In genomic region chr4:78707268-78707667, GRCh38 we compare ENCODE assay signal across 1 cellular context.
A peak's percentile ranks its signal among the peaks of the same experiment; 100 is the strongest.
TF ChIP-seq lines count a peak whose summit lies in the region.

No MANE protein-coding gene starts in this region.

TF ChIP-seq in K562, 482 proteins besides CTCF, POLR2A, EP300 and RAD21 (continued from another document and continues in another):
- TF ChIP-seq, protein P1, sequence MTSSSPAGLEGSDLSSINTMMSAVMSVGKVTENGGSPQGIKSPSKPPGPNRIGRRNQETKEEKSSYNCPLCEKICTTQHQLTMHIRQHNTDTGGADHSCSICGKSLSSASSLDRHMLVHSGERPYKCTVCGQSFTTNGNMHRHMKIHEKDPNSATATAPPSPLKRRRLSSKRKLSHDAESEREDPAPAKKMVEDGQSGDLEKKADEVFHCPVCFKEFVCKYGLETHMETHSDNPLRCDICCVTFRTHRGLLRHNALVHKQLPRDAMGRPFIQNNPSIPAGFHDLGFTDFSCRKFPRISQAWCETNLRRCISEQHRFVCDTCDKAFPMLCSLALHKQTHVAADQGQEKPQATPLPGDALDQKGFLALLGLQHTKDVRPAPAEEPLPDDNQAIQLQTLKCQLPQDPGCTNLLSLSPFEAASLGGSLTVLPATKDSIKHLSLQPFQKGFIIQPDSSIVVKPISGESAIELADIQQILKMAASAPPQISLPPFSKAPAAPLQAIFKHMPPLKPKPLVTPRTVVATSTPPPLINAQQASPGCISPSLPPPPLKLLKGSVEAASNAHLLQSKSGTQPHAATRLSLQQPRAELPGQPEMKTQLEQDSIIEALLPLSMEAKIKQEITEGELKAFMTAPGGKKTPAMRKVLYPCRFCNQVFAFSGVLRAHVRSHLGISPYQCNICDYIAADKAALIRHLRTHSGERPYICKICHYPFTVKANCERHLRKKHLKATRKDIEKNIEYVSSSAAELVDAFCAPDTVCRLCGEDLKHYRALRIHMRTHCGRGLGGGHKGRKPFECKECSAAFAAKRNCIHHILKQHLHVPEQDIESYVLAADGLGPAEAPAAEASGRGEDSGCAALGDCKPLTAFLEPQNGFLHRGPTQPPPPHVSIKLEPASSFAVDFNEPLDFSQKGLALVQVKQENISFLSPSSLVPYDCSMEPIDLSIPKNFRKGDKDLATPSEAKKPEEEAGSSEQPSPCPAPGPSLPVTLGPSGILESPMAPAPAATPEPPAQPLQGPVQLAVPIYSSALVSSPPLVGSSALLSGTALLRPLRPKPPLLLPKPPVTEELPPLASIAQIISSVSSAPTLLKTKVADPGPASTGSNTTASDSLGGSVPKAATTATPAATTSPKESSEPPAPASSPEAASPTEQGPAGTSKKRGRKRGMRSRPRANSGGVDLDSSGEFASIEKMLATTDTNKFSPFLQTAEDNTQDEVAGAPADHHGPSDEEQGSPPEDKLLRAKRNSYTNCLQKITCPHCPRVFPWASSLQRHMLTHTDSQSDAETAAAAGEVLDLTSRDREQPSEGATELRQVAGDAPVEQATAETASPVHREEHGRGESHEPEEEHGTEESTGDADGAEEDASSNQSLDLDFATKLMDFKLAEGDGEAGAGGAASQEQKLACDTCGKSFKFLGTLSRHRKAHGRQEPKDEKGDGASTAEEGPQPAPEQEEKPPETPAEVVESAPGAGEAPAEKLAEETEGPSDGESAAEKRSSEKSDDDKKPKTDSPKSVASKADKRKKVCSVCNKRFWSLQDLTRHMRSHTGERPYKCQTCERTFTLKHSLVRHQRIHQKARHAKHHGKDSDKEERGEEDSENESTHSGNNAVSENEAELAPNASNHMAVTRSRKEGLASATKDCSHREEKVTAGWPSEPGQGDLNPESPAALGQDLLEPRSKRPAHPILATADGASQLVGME (CRISPR knock-in tag; IDR thresholded peaks at IDR 0.05), result no peak
- TF ChIP-seq TAF15 (IDR thresholded peaks at IDR 0.05; ENCODE audit: low read depth, low read length), result no peak
- 0 out of 2 replicates have a peak, but pooled peaks have one; percentile 47 for TF ChIP-seq HDAC2 (IDR thresholded peaks at IDR 0.05)
- 0 out of 2 replicates have a peak, but pooled peaks have one; percentile 30 for TF ChIP-seq ZNF766 (CRISPR knock-in tag; conservative IDR thresholded peaks at IDR 0.05)
- TF ChIP-seq HOMEZ (CRISPR knock-in tag; IDR thresholded peaks at IDR 0.05), result no peak
- TF ChIP-seq POLR3A (IDR thresholded peaks at IDR 0.05; ENCODE audit: borderline replicate concordance, extremely low read depth, insufficient read depth, insufficient read length), result no peak
- no peak for TF ChIP-seq ZBTB7A (IDR thresholded peaks at IDR 0.05; ENCODE audit: borderline replicate concordance, control insufficient read depth, low read depth, low read length)
- no peak for TF ChIP-seq NFYB (IDR thresholded peaks at IDR 0.05; ENCODE audit: extremely low read depth, insufficient read length)
- TF ChIP-seq MTA3 (IDR thresholded peaks at IDR 0.05; ENCODE audit: borderline replicate concordance), result no peak
- no peak for TF ChIP-seq RBM22 (IDR thresholded peaks at IDR 0.05; ENCODE audit: low read depth, low read length, poor library complexity, severe bottlenecking)
- TF ChIP-seq, protein P2, sequence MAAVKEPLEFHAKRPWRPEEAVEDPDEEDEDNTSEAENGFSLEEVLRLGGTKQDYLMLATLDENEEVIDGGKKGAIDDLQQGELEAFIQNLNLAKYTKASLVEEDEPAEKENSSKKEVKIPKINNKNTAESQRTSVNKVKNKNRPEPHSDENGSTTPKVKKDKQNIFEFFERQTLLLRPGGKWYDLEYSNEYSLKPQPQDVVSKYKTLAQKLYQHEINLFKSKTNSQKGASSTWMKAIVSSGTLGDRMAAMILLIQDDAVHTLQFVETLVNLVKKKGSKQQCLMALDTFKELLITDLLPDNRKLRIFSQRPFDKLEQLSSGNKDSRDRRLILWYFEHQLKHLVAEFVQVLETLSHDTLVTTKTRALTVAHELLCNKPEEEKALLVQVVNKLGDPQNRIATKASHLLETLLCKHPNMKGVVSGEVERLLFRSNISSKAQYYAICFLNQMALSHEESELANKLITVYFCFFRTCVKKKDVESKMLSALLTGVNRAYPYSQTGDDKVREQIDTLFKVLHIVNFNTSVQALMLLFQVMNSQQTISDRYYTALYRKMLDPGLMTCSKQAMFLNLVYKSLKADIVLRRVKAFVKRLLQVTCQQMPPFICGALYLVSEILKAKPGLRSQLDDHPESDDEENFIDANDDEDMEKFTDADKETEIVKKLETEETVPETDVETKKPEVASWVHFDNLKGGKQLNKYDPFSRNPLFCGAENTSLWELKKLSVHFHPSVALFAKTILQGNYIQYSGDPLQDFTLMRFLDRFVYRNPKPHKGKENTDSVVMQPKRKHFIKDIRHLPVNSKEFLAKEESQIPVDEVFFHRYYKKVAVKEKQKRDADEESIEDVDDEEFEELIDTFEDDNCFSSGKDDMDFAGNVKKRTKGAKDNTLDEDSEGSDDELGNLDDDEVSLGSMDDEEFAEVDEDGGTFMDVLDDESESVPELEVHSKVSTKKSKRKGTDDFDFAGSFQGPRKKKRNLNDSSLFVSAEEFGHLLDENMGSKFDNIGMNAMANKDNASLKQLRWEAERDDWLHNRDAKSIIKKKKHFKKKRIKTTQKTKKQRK (IDR thresholded peaks at IDR 0.05; ENCODE audit: borderline replicate concordance, low read depth, low read length), result no peak
- TF ChIP-seq E2F8 (IDR thresholded peaks at IDR 0.05; ENCODE audit: low read depth, partially characterized antibody), result no peak
- TF ChIP-seq ELF2 (CRISPR knock-in tag; IDR thresholded peaks at IDR 0.05), result no peak
- no peak for TF ChIP-seq RFX1 (IDR thresholded peaks at IDR 0.05)
- TF ChIP-seq RBFOX2 (IDR thresholded peaks at IDR 0.05; ENCODE audit: low read depth, low read length), result no peak
- no peak for TF ChIP-seq KDM5B (IDR thresholded peaks at IDR 0.05; ENCODE audit: insufficient replicate concordance, low read depth, low read length)
- no peak for TF ChIP-seq ZNF197 (CRISPR knock-in tag; IDR thresholded peaks at IDR 0.05; ENCODE audit: low read depth)
- no peak for TF ChIP-seq SIN3B (IDR thresholded peaks at IDR 0.05; ENCODE audit: low read depth)
- no peak for TF ChIP-seq ZBTB12 (CRISPR knock-in tag; IDR thresholded peaks at IDR 0.05)
- TF ChIP-seq TBP (optimal IDR thresholded peaks at IDR 0.05; ENCODE audit: low read depth, low read length), result peak; percentile 16
- TF ChIP-seq ZNF23 (CRISPR knock-in tag; IDR thresholded peaks at IDR 0.05), result no peak
- no peak for TF ChIP-seq TSC22D4 (tag; IDR thresholded peaks at IDR 0.05)
- TF ChIP-seq NR1H2 (CRISPR knock-in tag; IDR thresholded peaks at IDR 0.05), result no peak
- TF ChIP-seq NUFIP1 (IDR thresholded peaks at IDR 0.05; ENCODE audit: partially characterized antibody), result no peak
- no peak for TF ChIP-seq BHLHE40 (IDR thresholded peaks at IDR 0.05; ENCODE audit: low read length)
- peak; percentile 66 for TF ChIP-seq ARID1B (IDR thresholded peaks at IDR 0.05)
- no peak for TF ChIP-seq SAFB (IDR thresholded peaks at IDR 0.05; ENCODE audit: borderline replicate concordance, low read depth, low read length)
- no peak for TF ChIP-seq RBBP5 (IDR thresholded peaks at IDR 0.05; ENCODE audit: borderline replicate concordance, insufficient read depth, low read length, poor library complexity, severe bottlenecking)
- no peak for TF ChIP-seq STAT6 (CRISPR knock-in tag; IDR thresholded peaks at IDR 0.05)
- TF ChIP-seq, protein P3, sequence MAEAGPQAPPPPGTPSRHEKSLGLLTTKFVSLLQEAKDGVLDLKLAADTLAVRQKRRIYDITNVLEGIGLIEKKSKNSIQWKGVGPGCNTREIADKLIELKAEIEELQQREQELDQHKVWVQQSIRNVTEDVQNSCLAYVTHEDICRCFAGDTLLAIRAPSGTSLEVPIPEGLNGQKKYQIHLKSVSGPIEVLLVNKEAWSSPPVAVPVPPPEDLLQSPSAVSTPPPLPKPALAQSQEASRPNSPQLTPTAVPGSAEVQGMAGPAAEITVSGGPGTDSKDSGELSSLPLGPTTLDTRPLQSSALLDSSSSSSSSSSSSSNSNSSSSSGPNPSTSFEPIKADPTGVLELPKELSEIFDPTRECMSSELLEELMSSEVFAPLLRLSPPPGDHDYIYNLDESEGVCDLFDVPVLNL (CRISPR knock-in tag; IDR thresholded peaks at IDR 0.05; ENCODE audit: low read depth), result no peak
- TF ChIP-seq SMARCE1 (IDR thresholded peaks at IDR 0.05), result peak; percentile 54
- no peak for TF ChIP-seq SMARCB1 (IDR thresholded peaks at IDR 0.05; ENCODE audit: insufficient read length, low read depth)
- TF ChIP-seq HNRNPLL (IDR thresholded peaks at IDR 0.05; ENCODE audit: low read depth, low read length, poor library complexity, severe bottlenecking), result no peak
- TF ChIP-seq ESRRA (IDR thresholded peaks at IDR 0.05; ENCODE audit: borderline replicate concordance, low read depth), result peak; percentile 89
- TF ChIP-seq SAP30 (IDR thresholded peaks at IDR 0.05; ENCODE audit: borderline replicate concordance, insufficient read depth, low read depth, low read length, poor library complexity, severe bottlenecking), result no peak
- TF ChIP-seq ARID2 (IDR thresholded peaks at IDR 0.05), result no peak
- peak in 1 of 2 experiments; percentile 36; a peak in 1 of 4 replicates for TF ChIP-seq MAZ (CRISPR knock-in tag; conservative IDR thresholded peaks at IDR 0.05 in 1 of 2, IDR thresholded peaks at IDR 0.05 in 1 of 2)
- no peak for TF ChIP-seq ZNF239 (CRISPR knock-in tag; IDR thresholded peaks at IDR 0.05)
- no peak for TF ChIP-seq HDAC8 (tag; IDR thresholded peaks at IDR 0.05)
- no peak for TF ChIP-seq SREBF1 (IDR thresholded peaks at IDR 0.05; ENCODE audit: borderline replicate concordance, low read depth, low read length)
- TF ChIP-seq SLC30A9 (CRISPR knock-in tag; IDR thresholded peaks at IDR 0.05), result no peak
- no peak for TF ChIP-seq KDM4B (IDR thresholded peaks at IDR 0.05; ENCODE audit: borderline replicate concordance in 2 of 2, low read depth in 1 of 2)
- TF ChIP-seq ZNF146 (CRISPR knock-in tag; IDR thresholded peaks at IDR 0.05; ENCODE audit: unreplicated experiment), result no peak
